In genomic region chr2:88967844-88968243, GRCh38 we compare ENCODE assay signal across 12 cellular contexts.
DNase-seq lines count a peak whose midpoint lies in the region; ATAC-seq and TF ChIP-seq lines count a peak whose summit lies in the region.
"Had no signal": no experiment of that assay in that cellular context is flagged by ENCODE, and none has a peak within 500 bp of the region (broad histone marks: within the 10 kb centered on the region; RNA-seq: fewer than 3 reads in every experiment).

No MANE protein-coding gene starts in this region.

- no peak overlapping the region for H3K4me3 ChIP-seq in H7 (ENCODE audit: insufficient read depth, low read depth, low read length)
- H3K4me3 ChIP-seq in RWPE2 (ENCODE audit: severe bottlenecking) = no peak overlapping the region
- no peak overlapping the region for H3K4me3 ChIP-seq in brain microvascular endothelial cell (ENCODE audit: low read depth, low read length)

- H3K36me3 Mint-ChIP-seq in activated T-helper 1 cell treated with anti-CD3 and anti-CD28 coated beads, Interleukin-12 subunit alpha, Interleukin-12 subunit beta, Interleukin-2, Interleukin-4 antibody, amounts not matched to agents 30 ng/mL and 10 ng/mL and 1 ng/mL, durations not matched to agents 14 hours and 24 hours and 36 hours (ENCODE audit: low read depth) = no peaks in the 10 kb centered on the region
- H3K36me3 Mint-ChIP-seq in T-cell = no peaks in the 10 kb centered on the region

- no peaks in the 10 kb centered on the region for H3K4me1 Mint-ChIP-seq in activated T-helper 1 cell treated with anti-CD3 and anti-CD28 coated beads, Interleukin-12 subunit alpha, Interleukin-12 subunit beta, Interleukin-2, Interleukin-4 antibody, amounts not matched to agents 30 ng/mL and 10 ng/mL and 1 ng/mL, durations not matched to agents 14 hours and 24 hours and 36 hours (ENCODE audit: low read depth)
- no peaks in the 10 kb centered on the region for H3K4me1 Mint-ChIP-seq in T-cell

- H3K27ac ChIP-seq in RWPE2 (ENCODE audit: poor library complexity, severe bottlenecking) (no peak overlapping the region), brain microvascular endothelial cell (no peak overlapping the region)

- CTCF ChIA-PET in T-cell (lab: Charles Lee) = no interaction called here

- no peaks in the 10 kb centered on the region for H3K9me3 Mint-ChIP-seq in activated T-helper 1 cell treated with anti-CD3 and anti-CD28 coated beads, Interleukin-12 subunit alpha, Interleukin-12 subunit beta, Interleukin-2, Interleukin-4 antibody, amounts not matched to agents 30 ng/mL and 10 ng/mL and 1 ng/mL, durations not matched to agents 14 hours and 24 hours and 36 hours
- no peaks in the 10 kb centered on the region for H3K9me3 Mint-ChIP-seq in T-cell

- TF ChIP-seq CTCF in RWPE2 (IDR thresholded peaks at IDR 0.05; ENCODE audit: poor library complexity, severe bottlenecking) = peak; percentile 29
- no peak for TF ChIP-seq CTCF in brain microvascular endothelial cell (IDR thresholded peaks at IDR 0.05; ENCODE audit: low read depth, low read length, missing control alignments)

- POLR2A ChIA-PET in T-cell (lab: Charles Lee) = no interaction called here

- H3K4me1 ChIP-seq in RWPE2 (ENCODE audit: insufficient read depth, poor library complexity, severe bottlenecking) = no peaks in the 10 kb centered on the region

- no peak overlapping the region for H3K4me3 Mint-ChIP-seq in activated T-helper 1 cell treated with anti-CD3 and anti-CD28 coated beads, Interleukin-12 subunit alpha, Interleukin-12 subunit beta, Interleukin-2, Interleukin-4 antibody, amounts not matched to agents 30 ng/mL and 10 ng/mL and 1 ng/mL, durations not matched to agents 14 hours and 24 hours and 36 hours
- H3K4me3 Mint-ChIP-seq in T-cell = no peak overlapping the region

- no peaks in the 10 kb centered on the region for H3K9me3 ChIP-seq in RWPE2 (ENCODE audit: severe bottlenecking)

- H3K27me3 ChIP-seq in H7 (ENCODE audit: control insufficient read depth, insufficient read depth, low read length) = no peaks in the 10 kb centered on the region
- no peaks in the 10 kb centered on the region for H3K27me3 ChIP-seq in RWPE2 (ENCODE audit: insufficient read depth, poor library complexity, severe bottlenecking)
- H3K27me3 ChIP-seq in brain microvascular endothelial cell (replicated peaks) = no peaks in the 10 kb centered on the region

- DNase-seq in COLO668 (lab: John Stamatoyannopoulos, UW; ENCODE audit: unreplicated experiment) (peak; percentile 8), H7 (peak; percentile 47), RWPE2 (ENCODE audit: low spot score) (no peak), fibroblast of peridontal ligament (ENCODE audit: extremely low read depth) (peak; percentile 5), kidney glomerular epithelial cell (lab: John Stamatoyannopoulos, UW) (no peak), brain microvascular endothelial cell (no peak), T-cell (no peak)
- no peak for DNase-seq in activated T-helper 1 cell treated with anti-CD3 and anti-CD28 coated beads, Interleukin-12 subunit alpha, Interleukin-12 subunit beta, Interleukin-2, Interleukin-4 antibody, amounts not matched to agents 30 ng/mL and 10 ng/mL and 1 ng/mL, durations not matched to agents 14 hours and 24 hours and 36 hours (ENCODE audit: low spot score)
- DNase-seq: activated CD8-positive, alpha-beta memory T cell treated with anti-CD3 and anti-CD28 coated beads for 24 hours; hypothalamus; NCI-H2081 treated with DMSO at 0.1 percent for 48 hours; occipital lobe had no signal

- peaks cover 14% of the 10 kb centered on the region for H3K27me3 Mint-ChIP-seq in activated T-helper 1 cell treated with anti-CD3 and anti-CD28 coated beads, Interleukin-12 subunit alpha, Interleukin-12 subunit beta, Interleukin-2, Interleukin-4 antibody, amounts not matched to agents 30 ng/mL and 10 ng/mL and 1 ng/mL, durations not matched to agents 14 hours and 24 hours and 36 hours (ENCODE audit: insufficient read depth)
- H3K27me3 Mint-ChIP-seq in T-cell = peaks cover 3 to 4% of the 10 kb centered on the region in 2 donors

- no peaks in the 10 kb centered on the region for H3K36me3 ChIP-seq in H7 (replicated peaks; ENCODE audit: control insufficient read depth, insufficient read depth, low read length)
- no peaks in the 10 kb centered on the region for H3K36me3 ChIP-seq in RWPE2 (ENCODE audit: low read depth)
- H3K36me3 ChIP-seq in brain microvascular endothelial cell (replicated peaks) = no peaks in the 10 kb centered on the region

- peak; percentile 64 for ATAC-seq in RWPE2 (ENCODE audit: low read depth)
- no peak for ATAC-seq in T-cell (replicated peaks in 1 of 4)

- intact Hi-C loops in activated T-helper 1 cell treated with anti-CD3 and anti-CD28 coated beads, Interleukin-12 subunit alpha, Interleukin-12 subunit beta, Interleukin-2, Interleukin-4 antibody, amounts not matched to agents 30 ng/mL and 10 ng/mL and 1 ng/mL, durations not matched to agents 14 hours and 24 hours and 36 hours (cut with micrococcal nuclease) = no loop called here

- no peak overlapping the region for H3K27ac Mint-ChIP-seq in activated T-helper 1 cell treated with anti-CD3 and anti-CD28 coated beads, Interleukin-12 subunit alpha, Interleukin-12 subunit beta, Interleukin-2, Interleukin-4 antibody, amounts not matched to agents 30 ng/mL and 10 ng/mL and 1 ng/mL, durations not matched to agents 14 hours and 24 hours and 36 hours
- no peak overlapping the region for H3K27ac Mint-ChIP-seq in T-cell

- in situ Hi-C loops in brain microvascular endothelial cell (cut with HindIII; ENCODE audit: low pct_ligation_motif_present, low sequenced_read_pairs) = no loop called here

Comparison
In these comparisons a context has a peak if more than half of its experiments do, and no peak if none do; other contexts are left out.
1. DNase-seq: peak in COLO668 (single experiment), H7 (single experiment) and fibroblast of peridontal ligament (single experiment); none in RWPE2 (single experiment), activated T-helper 1 cell treated with anti-CD3 and anti-CD28 coated beads, Interleukin-12 subunit alpha, Interleukin-12 subunit beta, Interleukin-2, Interleukin-4 antibody, amounts not matched to agents 30 ng/mL and 10 ng/mL and 1 ng/mL, durations not matched to agents 14 hours and 24 hours and 36 hours (single experiment), kidney glomerular epithelial cell (single experiment), brain microvascular endothelial cell (single experiment) and T-cell (0 of 34).